1 cellular context compared by ENCODE assay signal in genomic region chr15:39744334-39745103, GRCh38.
TF ChIP-seq lines count a peak whose summit lies in the region.

No MANE protein-coding gene starts in this region.

TF ChIP-seq in HepG2, 621 proteins besides CTCF, POLR2A, EP300 and RAD21:
- TF ChIP-seq, protein P1, sequence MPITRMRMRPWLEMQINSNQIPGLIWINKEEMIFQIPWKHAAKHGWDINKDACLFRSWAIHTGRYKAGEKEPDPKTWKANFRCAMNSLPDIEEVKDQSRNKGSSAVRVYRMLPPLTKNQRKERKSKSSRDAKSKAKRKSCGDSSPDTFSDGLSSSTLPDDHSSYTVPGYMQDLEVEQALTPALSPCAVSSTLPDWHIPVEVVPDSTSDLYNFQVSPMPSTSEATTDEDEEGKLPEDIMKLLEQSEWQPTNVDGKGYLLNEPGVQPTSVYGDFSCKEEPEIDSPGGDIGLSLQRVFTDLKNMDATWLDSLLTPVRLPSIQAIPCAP (CRISPR knock-in tag; IDR thresholded peaks at IDR 0.05; ENCODE audit: low read depth): no peak
- no peak for TF ChIP-seq RBM22 (optimal IDR thresholded peaks at IDR 0.05; ENCODE audit: low read length)
- no peak for TF ChIP-seq U2AF2 (IDR thresholded peaks at IDR 0.05; ENCODE audit: low read depth, low read length)
- no peak for TF ChIP-seq ZNF180 (CRISPR knock-in tag; IDR thresholded peaks at IDR 0.05; ENCODE audit: borderline replicate concordance, low read depth)
- no peak for TF ChIP-seq ZNF414 (CRISPR knock-in tag; IDR thresholded peaks at IDR 0.05)
- no peak for TF ChIP-seq ZNF598 (CRISPR knock-in tag; IDR thresholded peaks at IDR 0.05; ENCODE audit: borderline replicate concordance)
